ENCODE assay signal across 4 cellular contexts in the genomic region with DNA sequence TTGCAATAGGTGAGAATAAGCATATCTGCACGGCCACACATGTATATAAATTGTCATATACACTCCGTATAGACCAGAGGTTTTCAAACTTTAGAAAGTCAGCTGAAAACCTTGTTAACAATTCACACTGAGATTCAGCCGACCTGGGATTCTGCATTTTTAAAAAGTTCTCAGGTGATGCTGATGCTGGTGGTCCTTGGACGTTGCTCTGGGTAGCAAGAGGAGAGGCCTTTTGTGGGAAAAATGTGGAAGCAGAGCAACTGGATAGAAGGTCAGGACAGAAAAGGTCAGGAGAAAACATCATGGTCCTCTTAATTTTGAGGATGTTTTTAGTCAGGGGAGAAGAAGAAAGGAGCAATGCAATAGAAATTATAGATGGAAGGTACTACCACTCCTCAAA. TPM values are rescaled to one million over a fixed set of nuclear protein-coding genes. Genes with fewer than 3 reads are reported as not detected.
"Had no signal": no experiment of that assay in that cellular context is flagged by ENCODE, and none has a peak within 500 bp of the region (broad histone marks: within the 10 kb centered on the region; RNA-seq: fewer than 3 reads in every experiment).

No MANE protein-coding gene starts in this region.

RNA-seq across cellular contexts. Expression of a gene that starts 52.9 kb away (rescaled TPM):
- total RNA-seq: HepG2, HT1080, IMR-90 had no signal
- polyA plus RNA-seq: HepG2, IgD-negative memory B cell, IMR-90 had no signal
